23 cellular contexts compared by ENCODE assay signal in genomic region chr3:13509066-13509815, GRCh38. TPM values are rescaled to one million over a fixed set of nuclear protein-coding genes. Genes with fewer than 3 reads are reported as not detected.
DNase-seq lines count a peak whose midpoint lies in the region; ATAC-seq, FAIRE-seq and TF ChIP-seq lines count a peak whose summit lies in the region.
"Had no signal": no experiment of that assay in that cellular context is flagged by ENCODE, and none has a peak within 500 bp of the region (broad histone marks: within the 10 kb centered on the region; RNA-seq: fewer than 3 reads in every experiment).

No MANE protein-coding gene starts in this region.

- H3K9me3 ChIP-seq in H1 (ENCODE audit: insufficient read depth in 2 of 2, low read depth in 1 of 2, low read length in 1 of 2) (no peaks in the 10 kb centered on the region), mesenchymal stem cell (ENCODE audit: control insufficient read depth, low read length) (no peaks in the 10 kb centered on the region), vagina (no peaks in the 10 kb centered on the region)

- H3K79me1 ChIP-seq in H1 (ENCODE audit: low read depth, low read length) (no peaks in the 10 kb centered on the region), mesenchymal stem cell (replicated peaks; ENCODE audit: low read length, poor library complexity, severe bottlenecking) (no peaks in the 10 kb centered on the region)

- TF ChIP-seq POLR2A in H1 (IDR thresholded peaks at IDR 0.05; ENCODE audit: control extremely low read depth in 1 of 2, low read depth in 2 of 2, low read length in 2 of 2), result no peak
- TF ChIP-seq POLR2A in vagina (IDR thresholded peaks at IDR 0.05), result no peak

- H3K56ac ChIP-seq in H1 (replicated peaks; ENCODE audit: insufficient read length, low read depth, low read length), result no peak overlapping the region

- no peak for ATAC-seq in Right ventricle myocardium superior (ENCODE audit: poor library complexity)
- ATAC-seq in HG03280 (IDR thresholded peaks at IDR 0.05; ENCODE audit: unreplicated experiment), result no peak
- ATAC-seq: CD8-positive, alpha-beta T cell had no signal

- no peak for FAIRE-seq in H1 (lab: Jason Lieb, UNC)
- FAIRE-seq: GM19239, H54, HTR-8/SVneo had no signal

- H3K4ac ChIP-seq in H1 (replicated peaks; ENCODE audit: insufficient read length, low read depth, low read length) (no peak overlapping the region), mesenchymal stem cell (ENCODE audit: low read depth in 1 of 2, low read length in 2 of 2) (no peak overlapping the region)

- no peak overlapping the region for H3K9ac ChIP-seq in H1 (replicated peaks in 1 of 4; ENCODE audit: extremely low read depth in 1 of 4, low read depth in 3 of 4, low read length in 3 of 4)
- no peak overlapping the region for H3K9ac ChIP-seq in mesenchymal stem cell (ENCODE audit: low read length)

- H3K27me3 ChIP-seq in H1 (replicated peaks in 1 of 4; ENCODE audit: control insufficient read depth in 3 of 4, extremely low read depth in 1 of 4, insufficient read depth in 3 of 4, low read length in 3 of 4) (no peaks in the 10 kb centered on the region; a peak in 1 of 7 replicates), mesenchymal stem cell (ENCODE audit: control insufficient read depth in 1 of 2, insufficient read depth in 1 of 2, low read length in 2 of 2) (peaks cover 0 to 18% of the 10 kb centered on the region in 2 experiments), vagina (no peaks in the 10 kb centered on the region)

- no peaks in the 10 kb centered on the region for H3K9me3 Mint-ChIP-seq in activated T-cell treated with anti-CD3 and anti-CD28 coated beads, Interleukin-2, amount 50 U/mL, for 24 hours
- H3K9me3 Mint-ChIP-seq: CD8-positive, alpha-beta T cell had no signal

- H3K27me3 Mint-ChIP-seq in activated T-cell treated with anti-CD3 and anti-CD28 coated beads, Interleukin-2, amount 50 U/mL, for 24 hours, result no peaks in the 10 kb centered on the region

- H3K27ac ChIP-seq in H1 (ENCODE audit: low read depth, low read length) (no peak overlapping the region), mesenchymal stem cell (ENCODE audit: low read length, poor library complexity, severe bottlenecking) (no peak overlapping the region), vagina (peak overlapping the region; percentile 75)
- H3K27ac ChIP-seq: HL-60 had no signal

- TF ChIP-seq CTCF in H1 (IDR thresholded peaks at IDR 0.05; ENCODE audit: control extremely low read depth in 1 of 3, insufficient read depth in 1 of 3, low read depth in 1 of 3, low read length in 3 of 3) (no peak), vagina (IDR thresholded peaks at IDR 0.05) (no peak)

- TF ChIP-seq RAD21 in H1 (IDR thresholded peaks at IDR 0.05 in 1 of 2, conservative IDR thresholded peaks at IDR 0.05 in 1 of 2; ENCODE audit: low read depth in 2 of 2, low read length in 2 of 2), result no peak

- POLR2A ChIA-PET in H1 (lab: Charles Lee; ENCODE audit: partially characterized antibody), result interaction anchor here (0.6 kb wide), 1 partner anchor 79 kb away, joined by 3 read pairs; no protein-coding TSS in a partner anchor

- H3K23ac ChIP-seq in H1 (ENCODE audit: insufficient read length) (no peak overlapping the region), mesenchymal stem cell (ENCODE audit: low read length in 2 of 2) (no peak overlapping the region)

- H3K36me3 ChIP-seq in H1 (ENCODE audit: control insufficient read depth in 2 of 4, insufficient read depth in 4 of 4, low read length in 3 of 4) (no peaks in the 10 kb centered on the region), mesenchymal stem cell (ENCODE audit: control insufficient read depth in 1 of 2, insufficient read depth in 2 of 2, low read depth in 1 of 2, low read length in 2 of 2) (peaks cover 0 to 8% of the 10 kb centered on the region in 2 experiments), vagina (no peaks in the 10 kb centered on the region)

- no peak for TF ChIP-seq EP300 in H1 (IDR thresholded peaks at IDR 0.05; ENCODE audit: borderline replicate concordance in 1 of 2, low read depth in 2 of 2, low read length in 2 of 2)

- no peaks in the 10 kb centered on the region for H3K4me1 Mint-ChIP-seq in activated T-cell treated with anti-CD3 and anti-CD28 coated beads, Interleukin-2, amount 50 U/mL, for 24 hours (ENCODE audit: low read depth)

- H2AK5ac ChIP-seq in H1 (ENCODE audit: low read depth, low read length), result no peak overlapping the region
- no peak overlapping the region for H2AK5ac ChIP-seq in mesenchymal stem cell (ENCODE audit: low read length, severe bottlenecking)

- H2BK20ac ChIP-seq in H1 (ENCODE audit: low read length), result no peak overlapping the region

- H3K4me3 Mint-ChIP-seq in activated T-cell treated with anti-CD3 and anti-CD28 coated beads, Interleukin-2, amount 50 U/mL, for 24 hours, result no peak overlapping the region
- H3K4me3 Mint-ChIP-seq: CD8-positive, alpha-beta T cell had no signal

- H3K14ac ChIP-seq in H1 (ENCODE audit: insufficient read length) (no peak overlapping the region), mesenchymal stem cell (ENCODE audit: low read length in 2 of 2) (no peak overlapping the region)

- H2BK12ac ChIP-seq in H1 (ENCODE audit: low read depth, low read length) (no peak overlapping the region), mesenchymal stem cell (ENCODE audit: low read length in 2 of 2) (no peak overlapping the region)

- H2BK120ac ChIP-seq in H1 (replicated peaks; ENCODE audit: low read depth, low read length) (no peak overlapping the region), mesenchymal stem cell (ENCODE audit: low read depth, low read length) (no peak overlapping the region)

- no peak overlapping the region for H4K91ac ChIP-seq in H1 (replicated peaks; ENCODE audit: insufficient read length, low read length)
- H4K91ac ChIP-seq in mesenchymal stem cell (ENCODE audit: low read length), result no peak overlapping the region

- no peak overlapping the region for H4K5ac ChIP-seq in H1 (ENCODE audit: insufficient read length, low read depth, low read length)

- 93% methylated on average over 15 of the region's 15 CpGs; no CpG with 5 or more reads in 1 of the 2 experiments for WGBS in H1 (ENCODE audit: extremely low coverage in 1 of 2, insufficient coverage in 1 of 2, insufficient read length in 1 of 2, insufficient replicate concordance in 2 of 2, low coverage in 1 of 2, low lambda C conversion rate in 2 of 2, missing lambda C conversion rate in 1 of 2), 2 experiments
- 93% methylated on average over 14 of the region's 15 CpGs for WGBS in mesenchymal stem cell

- H3K4me3 ChIP-seq in H1 (ENCODE audit: extremely low read depth in 1 of 4, insufficient read depth in 2 of 4, low read depth in 3 of 4, low read length in 4 of 4) (no peak overlapping the region), mesenchymal stem cell (ENCODE audit: insufficient read depth in 1 of 2, low read depth in 1 of 2, low read length in 2 of 2) (no peak overlapping the region), vagina (no peak overlapping the region)

- H4K20me1 ChIP-seq in H1 (replicated peaks in 1 of 2; ENCODE audit: control insufficient read depth in 1 of 2, insufficient read depth in 2 of 2, low read length in 2 of 2), result no peaks in the 10 kb centered on the region

- DNase-seq in Right ventricle myocardium superior (peak; percentile 30), cardiac septum (ENCODE audit: low spot score) (no peak), H1 (ENCODE audit: low read depth in 1 of 2, low spot score in 2 of 2) (no peak), mesenchymal stem cell (no peak), vagina (ENCODE audit: extremely low spot score in 2 of 2) (no peak), hepatic stellate cell (ENCODE audit: low spot score) (no peak)
- DNase-seq in activated T-cell treated with anti-CD3 and anti-CD28 coated beads, Interleukin-2, amount 50 U/mL, for 24 hours, result no peak
- DNase-seq: 8988T; CD8-positive, alpha-beta T cell; KBM-7; MV-4-11; NCI-H1417 treated with DMSO at 0.1 percent for 48 hours; NCI-H1930; NCI-H2171; NCI-H446; NCI-H69; OCI-M1; RPMI8226 had no signal

- CTCF ChIA-PET in H1 (lab: Charles Lee; ENCODE audit: partially characterized antibody), result interaction anchor here (0.9 to 51.2 kb wide), 8 partner anchors 2 to 752 kb away, joined by 3 to 856 read pairs (median 4); partner anchors contain the start of gene FBLN2

- peak overlapping the region; percentile 4; the same call in 1 of the 2 replicates for H4K8ac ChIP-seq in H1 (ENCODE audit: extremely low read depth, insufficient read depth, low read length)
- H4K8ac ChIP-seq in mesenchymal stem cell (ENCODE audit: low read length), result no peak overlapping the region

- H3K18ac ChIP-seq in H1 (ENCODE audit: extremely low read depth, low read length) (no peak overlapping the region; the same call in 1 of the 2 replicates), mesenchymal stem cell (ENCODE audit: low read depth in 1 of 2, low read length in 2 of 2) (no peak overlapping the region)

- H3K23me2 ChIP-seq in H1 (ENCODE audit: low read depth, low read length), result no peaks in the 10 kb centered on the region; the same call in 1 of the 2 replicates

- H2BK15ac ChIP-seq in H1 (ENCODE audit: low read length), result no peak overlapping the region
- H2BK15ac ChIP-seq in mesenchymal stem cell (ENCODE audit: low read depth, poor library complexity, severe bottlenecking), result peak overlapping the region; percentile 33

- H3K36me3 Mint-ChIP-seq in activated T-cell treated with anti-CD3 and anti-CD28 coated beads, Interleukin-2, amount 50 U/mL, for 24 hours (ENCODE audit: low read depth), result no peaks in the 10 kb centered on the region
- H3K36me3 Mint-ChIP-seq: CD8-positive, alpha-beta T cell had no signal

- intact Hi-C loops in Right ventricle myocardium superior (cut with DNase I), result no loop called here
- intact Hi-C loops in cardiac septum (cut with DNase I), result no loop called here
- intact Hi-C loops in vagina (cut with DNase I), result no loop called here

- H3K4me1 ChIP-seq in H1 (replicated peaks in 1 of 4; ENCODE audit: control insufficient read depth in 3 of 4, insufficient read depth in 4 of 4, low read length in 3 of 4) (peaks cover 0 to 10% (median 3%) of the 10 kb centered on the region in 4 experiments; a peak in 1 of 7 replicates), mesenchymal stem cell (ENCODE audit: control insufficient read depth, insufficient read depth, low read depth, low read length) (peaks cover 27% of the 10 kb centered on the region), vagina (peaks cover 51% of the 10 kb centered on the region)

- no peaks in the 10 kb centered on the region for H3K79me2 ChIP-seq in H1 (ENCODE audit: control insufficient read depth in 1 of 2, insufficient read depth in 2 of 2, low read length in 2 of 2)

- no peak overlapping the region for H3K4me2 ChIP-seq in H1 (ENCODE audit: insufficient read depth in 1 of 2, low read depth in 2 of 2, low read length in 2 of 2)
- no peak overlapping the region for H3K4me2 ChIP-seq in mesenchymal stem cell (ENCODE audit: low read length, poor library complexity, severe bottlenecking)

- H2AFZ ChIP-seq in H1 (ENCODE audit: low read length), result no peak overlapping the region
- H2AFZ ChIP-seq in mesenchymal stem cell (ENCODE audit: low read depth, low read length), result no peak overlapping the region

- H2BK5ac ChIP-seq in H1 (ENCODE audit: low read depth, low read length) (no peak overlapping the region), mesenchymal stem cell (ENCODE audit: low read depth, low read length, poor library complexity, severe bottlenecking) (no peak overlapping the region)

- no peak overlapping the region for H3K27ac Mint-ChIP-seq in activated T-cell treated with anti-CD3 and anti-CD28 coated beads, Interleukin-2, amount 50 U/mL, for 24 hours
- H3K27ac Mint-ChIP-seq: CD8-positive, alpha-beta T cell had no signal

RNA-seq across cellular contexts. Expression of gene HDAC11, which starts 29.1 kb away (rescaled TPM):
- total RNA-seq in Right ventricle myocardium superior (40.7 TPM), cardiac septum (30.7 TPM), vagina (12.0 TPM)
- total RNA-seq in H1 (2021; fragmentation: NEBNext Ultra II Directional; extraction: Animal tissue kit (Norgen Biotek cat#: 25700)), result 7.4 and 7.5 TPM in 2 replicates
- 6.8 and 7.7 TPM in 2 replicates for polyA plus RNA-seq in H1 (2011; rRNA removed)
- polyA plus RNA-seq in H1 (2011; cell fraction: cytosol; rRNA removed), result 7.9 TPM
- polyA plus RNA-seq in H1 (2011; cell fraction: nucleus; rRNA removed), result 8.3 TPM
- polyA plus RNA-seq in H1 (2012, experiment 1 of 2), result 6.0 to 17.0 TPM (median 10.6 TPM) in 4 replicates
- 20.4 TPM for polyA plus RNA-seq in H1 (2012, experiment 2 of 2)
- polyA plus RNA-seq in H1 (2013, experiment 1 of 2), result 5.8 TPM
- polyA plus RNA-seq in H1 (2013, experiment 2 of 2), result 6.0 TPM
- 5.5 and 9.7 TPM in 2 replicates for polyA minus RNA-seq in H1 (2011; rRNA and poly(A)+ RNA removed)
- polyA minus RNA-seq in H1 (2011; cell fraction: cytosol; rRNA and poly(A)+ RNA removed), result 5.5 TPM
- 6.2 TPM for polyA minus RNA-seq in H1 (2011; cell fraction: nucleus; rRNA and poly(A)+ RNA removed)
- 7.0 TPM for polyA plus RNA-seq in mesenchymal stem cell (2013, experiment 1 of 2)
- polyA plus RNA-seq in mesenchymal stem cell (2013, experiment 2 of 2), result 9.6 TPM

RNA-seq across cellular contexts. Expression of gene FBLN2, which starts 39.7 kb away (rescaled TPM):
- total RNA-seq in Right ventricle myocardium superior (69.7 TPM), cardiac septum (64.6 TPM), vagina (94.3 TPM)
- 15.5 and 17.4 TPM in 2 replicates for total RNA-seq in H1 (2021; fragmentation: NEBNext Ultra II Directional; extraction: Animal tissue kit (Norgen Biotek cat#: 25700))
- polyA plus RNA-seq in H1 (2011; rRNA removed), result 24.2 and 26.5 TPM in 2 replicates
- polyA plus RNA-seq in H1 (2011; cell fraction: cytosol; rRNA removed), result 18.1 TPM
- polyA plus RNA-seq in H1 (2011; cell fraction: nucleus; rRNA removed), result 23.2 TPM
- 7.5 to 15.3 TPM (median 12.9 TPM) in 4 replicates for polyA plus RNA-seq in H1 (2012, experiment 1 of 2)
- 12.0 TPM for polyA plus RNA-seq in H1 (2012, experiment 2 of 2)
- 42.7 TPM for polyA plus RNA-seq in H1 (2013, experiment 1 of 2)
- polyA plus RNA-seq in H1 (2013, experiment 2 of 2), result 31.4 TPM
- 9.5 and 12.2 TPM in 2 replicates for polyA minus RNA-seq in H1 (2011; rRNA and poly(A)+ RNA removed)
- 17.5 TPM for polyA minus RNA-seq in H1 (2011; cell fraction: cytosol; rRNA and poly(A)+ RNA removed)
- 6.6 TPM for polyA minus RNA-seq in H1 (2011; cell fraction: nucleus; rRNA and poly(A)+ RNA removed)
- 39.0 TPM for polyA plus RNA-seq in mesenchymal stem cell (2013, experiment 1 of 2)
- 37.8 TPM for polyA plus RNA-seq in mesenchymal stem cell (2013, experiment 2 of 2)
